In genomic region chr11:1834132-1834610, GRCh38 we compare ENCODE assay signal across 11 cellular contexts. TPM values are rescaled to one million over a fixed set of nuclear protein-coding genes. Genes with fewer than 3 reads are reported as not detected.
DNase-seq lines count a peak whose midpoint lies in the region; ATAC-seq, FAIRE-seq and TF ChIP-seq lines count a peak whose summit lies in the region.
"Had no signal": no experiment of that assay in that cellular context is flagged by ENCODE, and none has a peak within 500 bp of the region (broad histone marks: within the 10 kb centered on the region; RNA-seq: fewer than 3 reads in every experiment).

No MANE protein-coding gene starts in this region.

- H3K4me1 ChIP-seq in PC-3 (ENCODE audit: insufficient read depth, low read length): peaks cover 41% of the 10 kb centered on the region
- peaks cover 0 to 8% of the 10 kb centered on the region in 2 donors for H3K4me1 ChIP-seq in kidney (ENCODE audit: control insufficient read depth in 1 of 2, insufficient read depth in 1 of 2, low read depth in 1 of 2, low read length in 2 of 2)
- H3K4me1 ChIP-seq in thymus (ENCODE audit: control insufficient read depth, insufficient read depth, low read length): no peaks in the 10 kb centered on the region
- H3K4me1 ChIP-seq in HAP-1: no peaks in the 10 kb centered on the region; the same call in 1 of the 2 replicates

- no peaks in the 10 kb centered on the region for H3K9me3 ChIP-seq in PC-3 (ENCODE audit: low read length)
- H3K9me3 ChIP-seq in kidney (ENCODE audit: control insufficient read depth in 1 of 2, low read length in 2 of 2): no peaks in the 10 kb centered on the region
- H3K9me3 ChIP-seq in thymus (ENCODE audit: control insufficient read depth): peaks cover 1% of the 10 kb centered on the region
- no peaks in the 10 kb centered on the region for H3K9me3 ChIP-seq in HAP-1
- H3K9me3 ChIP-seq: gastrocnemius medialis had no signal

- CTCF ChIA-PET in PC-3 (lab: Charles Lee): interaction anchor here (0.6 to 2.9 kb wide), 3 partner anchors 140 to 225 kb away, joined by 4 to 96 read pairs (median 5); no protein-coding TSS in a partner anchor

- H3K36me3 ChIP-seq in PC-3 (ENCODE audit: low read depth, low read length) (no peaks in the 10 kb centered on the region), kidney (ENCODE audit: control insufficient read depth in 1 of 2, insufficient read depth in 2 of 2, low read length in 2 of 2) (no peaks in the 10 kb centered on the region), thymus (ENCODE audit: control insufficient read depth, insufficient read depth) (no peaks in the 10 kb centered on the region), HAP-1 (replicated peaks) (no peaks in the 10 kb centered on the region)
- H3K36me3 ChIP-seq: gastrocnemius medialis had no signal

- POLR2A ChIA-PET in PC-3 (lab: Charles Lee; ENCODE audit: unreplicated experiment): no interaction called here

- no TSS peak for BruUV-seq in PC-3 (replicated peaks; lab: Mats Ljungman, UMichigan)

- peak; percentile 87 for ATAC-seq in PC-3
- no peak for ATAC-seq in HG02973 (IDR thresholded peaks at IDR 0.05; ENCODE audit: unreplicated experiment)
- ATAC-seq: gastrocnemius medialis, T-cell had no signal

- peak overlapping the region; percentile 40; the same call in 1 of the 2 replicates for H3K4me3 ChIP-seq in PC-3 (ENCODE audit: low read length)
- H3K4me3 ChIP-seq in kidney (ENCODE audit: low read length in 2 of 2): no peak overlapping the region
- no peak overlapping the region for H3K4me3 ChIP-seq in thymus (ENCODE audit: low read length)
- H3K4me3 ChIP-seq in HAP-1: no peak overlapping the region
- H3K4me3 ChIP-seq: gastrocnemius medialis had no signal

- peak overlapping the region; percentile 64; the same call in 1 of the 2 replicates for H2AFZ ChIP-seq in PC-3 (ENCODE audit: low read length)

- H3K27ac ChIP-seq in PC-3 (ENCODE audit: low read length) (peak overlapping the region; percentile 61), kidney (ENCODE audit: low read depth in 2 of 2, low read length in 2 of 2) (peak overlapping the region; percentile 76 to 91), thymus (ENCODE audit: low read depth) (peak overlapping the region; percentile 78)
- H3K27ac ChIP-seq: gastrocnemius medialis had no signal

- intact Hi-C loops in PC-3 (cut with micrococcal nuclease) (loop anchor here (5.0 to 10.0 kb wide), 2 partner anchors 72 to 321 kb away; partner anchors contain the start of gene CTSD), kidney (cut with DNase I) (loop anchor here (5.0 to 10.0 kb wide), 2 partner anchors 142 to 321 kb away; no protein-coding TSS in a partner anchor)

- H3K9ac ChIP-seq in PC-3 (ENCODE audit: low read length) (peak overlapping the region; percentile 48), kidney (ENCODE audit: low read length in 2 of 2) (peak overlapping the region in 1 of 2 donors; percentile 40)

- in situ Hi-C loops in HAP-1 (cut with MboI; ENCODE audit: low sequenced_read_pairs): no loop called here

- H3K4me2 ChIP-seq in PC-3 (ENCODE audit: low read length): peak overlapping the region; percentile 84

- H4K20me1 ChIP-seq in PC-3 (ENCODE audit: low read length): no peaks in the 10 kb centered on the region

- DNase-seq in PC-3 (peak; percentile 91), kidney (peak; percentile 96), inferior parietal cortex (ENCODE audit: extremely low spot score) (no peak), HAP-1 (ENCODE audit: low spot score in 2 of 2) (no peak)
- DNase-seq: cortex of kidney, NCI-H1092 treated with DMSO at 0.1 percent for 48 hours, T-cell had no signal

- TF ChIP-seq CTCF in PC-3 (conservative IDR thresholded peaks at IDR 0.05; ENCODE audit: low read depth, low read length) (no peak), kidney (IDR thresholded peaks at IDR 0.05; ENCODE audit: borderline replicate concordance, extremely low read depth, insufficient read depth) (no peak)

- WGBS in thymus: 91% methylated on average over 13 of the region's 13 CpGs

- no peak for FAIRE-seq in kidney (lab: Jason Lieb, UNC)
- FAIRE-seq: GM12892 had no signal

- no peaks in the 10 kb centered on the region for H3F3A ChIP-seq in PC-3 (ENCODE audit: low read length, unreplicated experiment)

- no peaks in the 10 kb centered on the region for H3K79me2 ChIP-seq in PC-3 (ENCODE audit: low read length)

- no peaks in the 10 kb centered on the region for H3K9me2 ChIP-seq in PC-3 (replicated peaks; ENCODE audit: low read length)

- H3K27me3 ChIP-seq in PC-3 (ENCODE audit: low read length) (no peaks in the 10 kb centered on the region), thymus (ENCODE audit: control insufficient read depth, insufficient read depth) (no peaks in the 10 kb centered on the region), HAP-1 (ENCODE audit: low read depth) (no peaks in the 10 kb centered on the region)
- H3K27me3 ChIP-seq: gastrocnemius medialis had no signal

RNA-seq across cellular contexts. Expression of gene SYT8, which starts 0.6 kb away (rescaled TPM):
- 4.7 and 7.8 TPM in 2 replicates for total RNA-seq in PC-3 (2014; rRNA removed)
- 1.7 TPM for total RNA-seq in kidney
- 1.2 TPM for polyA plus RNA-seq in kidney (ENCODE audit: insufficient read depth, low read depth, low replicate concordance)
- polyA plus RNA-seq in thymus: 9.8 TPM
- total RNA-seq: gastrocnemius medialis, T-cell had no signal

RNA-seq across cellular contexts. Expression of gene TNNI2, which starts 4.6 kb away (rescaled TPM):
- total RNA-seq in PC-3 (2014; rRNA removed) (0.55 TPM in 1 of 2 replicates, not detected in the other), kidney (1.3 TPM)
- polyA plus RNA-seq in kidney (ENCODE audit: insufficient read depth, low read depth, low replicate concordance) (not detected), thymus (13.4 TPM)

RNA-seq across cellular contexts. Expression of gene LSP1, which starts 18.7 kb away (rescaled TPM):
- total RNA-seq in PC-3 (2014; rRNA removed): not detected in 2 replicates
- total RNA-seq in kidney: 26.1 TPM
- 8.4 TPM for polyA plus RNA-seq in kidney (ENCODE audit: insufficient read depth, low read depth, low replicate concordance)
- polyA plus RNA-seq in thymus: 138 TPM

RNA-seq across cellular contexts. Expression of gene PRR33, which starts 57.5 kb away (rescaled TPM):
- total RNA-seq in PC-3 (2014; rRNA removed): not detected in 2 replicates
- total RNA-seq in kidney: not detected
- not detected for polyA plus RNA-seq in kidney (ENCODE audit: insufficient read depth, low read depth, low replicate concordance)
- 0.18 TPM for polyA plus RNA-seq in thymus

Comparison
In these comparisons a context has a peak if more than half of its experiments do, and no peak if none do; other contexts are left out.
1. DNase-seq: peak in PC-3 (single experiment) and kidney (single experiment); none in inferior parietal cortex (single experiment) and HAP-1 (0 of 2).
2. RNA of gene LSP1, which starts 18.7 kb away (total RNA-seq): 26.1 TPM in kidney (single experiment); not detected in PC-3; every median in the first group is over 10 times any median in the second.
3. Peak in every context shown above with its lines, with median percentiles within 50 percentile points of each other: H3K27ac ChIP-seq.